8 cellular contexts compared by ENCODE assay signal in the genomic region with DNA sequence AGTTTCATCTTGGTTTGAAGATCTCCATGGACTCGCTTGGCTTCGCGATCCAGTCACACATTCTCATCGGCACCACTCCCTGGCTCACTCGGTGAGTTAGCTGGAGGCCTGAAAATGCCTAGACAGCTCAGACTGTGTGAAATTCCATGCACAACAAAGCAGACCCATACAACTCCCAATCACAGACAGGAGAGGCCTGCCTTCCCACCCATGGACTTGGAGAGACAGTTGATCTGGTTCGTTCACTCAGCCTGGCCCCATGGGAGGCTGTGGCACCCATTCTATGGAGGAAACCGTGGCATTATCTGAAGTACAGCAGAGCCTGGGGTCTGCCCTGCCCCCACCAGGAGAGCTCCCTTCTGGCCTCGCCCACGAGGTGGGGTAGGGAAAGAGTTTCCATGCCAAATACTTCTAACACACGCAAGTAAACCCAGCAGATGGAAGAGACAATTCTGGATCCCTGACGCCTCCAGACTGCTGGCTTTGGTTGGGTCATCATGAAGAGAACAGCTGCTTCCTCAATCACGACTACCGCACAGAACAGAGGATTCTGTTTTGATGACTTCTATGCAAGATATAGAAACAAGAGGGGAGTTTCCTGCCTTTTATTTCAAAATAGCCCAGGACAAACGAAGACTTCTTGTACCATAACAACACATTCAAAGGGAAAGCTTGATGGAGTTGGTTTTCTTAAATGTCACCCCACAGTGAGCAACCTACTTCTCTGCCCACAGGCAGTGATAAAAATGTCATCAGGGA. TPM values are rescaled to one million over a fixed set of nuclear protein-coding genes. Genes with fewer than 3 reads are reported as not detected.
DNase-seq lines count a peak whose midpoint lies in the region; ATAC-seq and TF ChIP-seq lines count a peak whose summit lies in the region.

No MANE protein-coding gene starts in this region.

- H3K4me3 ChIP-seq in GM23248 (no peak overlapping the region), spleen (peak overlapping the region in 1 of 8 donors; percentile 47)

- H3K9me3 ChIP-seq in GM23248 (ENCODE audit: low read depth) = no peaks in the 10 kb centered on the region
- H3K9me3 ChIP-seq in spleen = no peaks in the 10 kb centered on the region

- ATAC-seq in activated B cell treated with CpG ODN at 0.5 μM for 24 hours (ENCODE audit: low read depth) (peak; percentile 59), left ventricle myocardium superior (peak; percentile 57), GM18511 (IDR thresholded peaks at IDR 0.05; ENCODE audit: unreplicated experiment) (no peak), GM18520 (IDR thresholded peaks at IDR 0.05; ENCODE audit: unreplicated experiment) (no peak)

- CTCF ChIA-PET in activated B cell treated with CpG ODN at 0.5 μM for 24 hours (lab: Charles Lee) = interaction anchor here (1.1 to 4.4 kb wide), 6 partner anchors 9 to 189 kb away, joined by 3 to 33 read pairs (median 7); no protein-coding TSS in a partner anchor

- H3K9me2 ChIP-seq in GM23248 (ENCODE audit: insufficient read depth) = no peaks in the 10 kb centered on the region

- H3K4me1 ChIP-seq in GM23248 (ENCODE audit: insufficient read depth) = peaks cover 19% of the 10 kb centered on the region
- peaks cover 76 to 100% (median 99%) of the 10 kb centered on the region in 6 donors for H3K4me1 ChIP-seq in spleen

- no peaks in the 10 kb centered on the region for H3K27me3 ChIP-seq in GM23248 (replicated peaks; ENCODE audit: insufficient read depth)
- no peaks in the 10 kb centered on the region for H3K27me3 ChIP-seq in spleen (replicated peaks in 1 of 7)

- peaks cover 57% of the 10 kb centered on the region for H3K36me3 Mint-ChIP-seq in activated B cell treated with CpG ODN at 0.5 μM for 24 hours (ENCODE audit: low read depth)

- no peak overlapping the region for H2AFZ ChIP-seq in GM23248

- no peak overlapping the region for H3K9ac ChIP-seq in GM23248

- intact Hi-C loops in activated B cell treated with CpG ODN at 0.5 μM for 24 hours (cut with micrococcal nuclease) = loop anchor here (1.0 kb wide), 2 partner anchors 9 to 13 kb away; no protein-coding TSS in a partner anchor
- intact Hi-C loops in left ventricle myocardium superior (cut with micrococcal nuclease) = no loop called here
- intact Hi-C loops in spleen (cut with DNase I; ENCODE audit: low total_unique reads) = no loop called here

- peaks cover 9% of the 10 kb centered on the region for H3K79me2 ChIP-seq in GM23248 (ENCODE audit: insufficient read depth)

- H3K9me3 Mint-ChIP-seq in activated B cell treated with CpG ODN at 0.5 μM for 24 hours = no peaks in the 10 kb centered on the region

- no peak for TF ChIP-seq POLR2A in spleen (IDR thresholded peaks at IDR 0.05)

- H3K4me3 Mint-ChIP-seq in activated B cell treated with CpG ODN at 0.5 μM for 24 hours = peak overlapping the region; percentile 72

- peak overlapping the region; percentile 40 for H3K27ac ChIP-seq in GM23248
- H3K27ac ChIP-seq in spleen = peak overlapping the region; percentile 63 to 95 (median 86)

- in situ Hi-C loops in GM23248 (cut with MboI) = no loop called here

- H3K4me1 Mint-ChIP-seq in activated B cell treated with CpG ODN at 0.5 μM for 24 hours = peaks cover 99% of the 10 kb centered on the region

- H3K36me3 ChIP-seq in GM23248 (ENCODE audit: low read depth) (no peaks in the 10 kb centered on the region), spleen (peaks cover 0 to 37% (median 0%) of the 10 kb centered on the region in 6 donors)

- H3F3A ChIP-seq in GM23248 (ENCODE audit: insufficient read depth) = peaks cover 19% of the 10 kb centered on the region

- TF ChIP-seq CTCF in activated B cell treated with CpG ODN at 0.5 μM for 24 hours (IDR thresholded peaks at IDR 0.05) (no peak), spleen (IDR thresholded peaks at IDR 0.05 in 8 of 11, conservative IDR thresholded peaks at IDR 0.05 in 3 of 11) (no peak)

- WGBS in GM23248 (ENCODE audit: low coverage in 1 of 2, low lambda C conversion rate in 2 of 2, missing lambda C conversion rate in 2 of 2), 2 experiments = 29 to 36% methylated on average over 14 of the region's 14 CpGs
- 46 to 53% (median 50%) methylated on average over 14 of the region's 14 CpGs for WGBS in spleen, 5 donors

- POLR2A ChIA-PET in activated B cell treated with CpG ODN at 0.5 μM for 24 hours (lab: Charles Lee) = interaction anchor here (0.7 to 8.9 kb wide), 16 partner anchors 9 to 194 kb away, joined by 3 to 135 read pairs (median 6); no protein-coding TSS in a partner anchor

- H3K27ac Mint-ChIP-seq in activated B cell treated with CpG ODN at 0.5 μM for 24 hours = peak overlapping the region; percentile 82

- H3K27me3 Mint-ChIP-seq in activated B cell treated with CpG ODN at 0.5 μM for 24 hours = no peaks in the 10 kb centered on the region

- peak overlapping the region; percentile 40 for H3K4me2 ChIP-seq in GM23248 (ENCODE audit: unreplicated experiment)

- H4K20me1 ChIP-seq in GM23248 (ENCODE audit: insufficient read depth) = no peaks in the 10 kb centered on the region

- DNase-seq in GM23248 (peak; percentile 63), activated B cell treated with CpG ODN at 0.5 μM for 24 hours (peak; percentile 23), left ventricle myocardium superior (peak; percentile 49), spleen (peak; percentile 79), cerebellum (ENCODE audit: low spot score) (no peak), NCI-H187 treated with DMSO at 0.1 percent for 48 hours (lab: John Stamatoyannopoulos, UW) (no peak)

RNA-seq across cellular contexts. Expression of gene FAM53B, which starts 15.9 kb away (rescaled TPM):
- total RNA-seq in GM23248 (2014; rRNA removed; shearing (Covaris generic)) = 10.1 TPM in 2 replicates
- polyA plus RNA-seq in GM23248 (2016; fragmentation: Nextera tagmentation; extraction: Ambion mirVana) = 2.1 and 2.7 TPM in 2 replicates
- 70.9 and 73.9 TPM in 2 replicates for total RNA-seq in activated B cell treated with CpG ODN at 0.5 μM for 24 hours
- total RNA-seq in left ventricle myocardium superior = 45.3 TPM
- 10 to 100 TPM; 43.8 to 94.0 (median 68.9) TPM for total RNA-seq in spleen
- 10 to 100 TPM; 13.3 to 35.2 (median 20.0) TPM for polyA plus RNA-seq in spleen
- 35.2 TPM for total RNA-seq in cerebellum

Comparison
In these comparisons a context has a peak if more than half of its experiments do, and no peak if none do; other contexts are left out.
1. DNase-seq: peak in GM23248 (single experiment), activated B cell treated with CpG ODN at 0.5 μM for 24 hours (single experiment), left ventricle myocardium superior (single experiment) and spleen (single experiment); none in cerebellum (single experiment) and NCI-H187 treated with DMSO at 0.1 percent for 48 hours (single experiment).
2. ATAC-seq: peak in activated B cell treated with CpG ODN at 0.5 μM for 24 hours (single experiment) and left ventricle myocardium superior (single experiment); none in GM18511 (single experiment) and GM18520 (single experiment).